ENCODE assay signal across 18 cellular contexts in genomic region chr6:124131779-124132178, GRCh38.
DNase-seq lines count a peak whose midpoint lies in the region; ATAC-seq, FAIRE-seq and TF ChIP-seq lines count a peak whose summit lies in the region.
"Had no signal": no experiment of that assay in that cellular context is flagged by ENCODE, and none has a peak within 500 bp of the region (broad histone marks: within the 10 kb centered on the region; RNA-seq: fewer than 3 reads in every experiment).

No MANE protein-coding gene starts in this region.

- H3F3A ChIP-seq in Loucy (ENCODE audit: low read depth) = no peaks in the 10 kb centered on the region

- peak overlapping the region; percentile 18 for H3K4me2 ChIP-seq in mammary epithelial cell (ENCODE audit: insufficient read depth, low read depth, low read length)
- peak overlapping the region; percentile 36 for H3K4me2 ChIP-seq in Loucy (ENCODE audit: low read depth, low read length, poor library complexity, severe bottlenecking)
- H3K4me2 ChIP-seq: KMS-11 had no signal

- intact Hi-C loops in mammary epithelial cell (cut with micrococcal nuclease) (no loop called here), breast epithelium (cut with DNase I; ENCODE audit: low total_unique reads) (no loop called here)

- peak; percentile 19 for DNase-seq in mammary epithelial cell
- no peak for DNase-seq in breast epithelium (ENCODE audit: low spot score in 2 of 2)
- no peak for DNase-seq in bronchial epithelial cell (ENCODE audit: low read depth)
- DNase-seq in osteocyte (ENCODE audit: extremely low spot score, unreplicated experiment) = no peak
- DNase-seq in activated CD4-positive, alpha-beta T cell treated with anti-CD3 and anti-CD28 coated beads for 4 hours = no peak
- no peak for DNase-seq in effector CD4-positive, alpha-beta T cell
- DNase-seq: CD4-positive, alpha-beta T cell; MG63; NCI-H1092; NCI-H524 treated with DMSO at 0.1 percent for 48 hours had no signal

- no peaks in the 10 kb centered on the region for H3K36me3 ChIP-seq in mammary epithelial cell (ENCODE audit: insufficient read depth, low read length)
- no peaks in the 10 kb centered on the region for H3K36me3 ChIP-seq in breast epithelium
- no peaks in the 10 kb centered on the region for H3K36me3 ChIP-seq in Loucy (ENCODE audit: insufficient read depth, low read length)
- H3K36me3 ChIP-seq in bronchial epithelial cell (ENCODE audit: control insufficient read depth, insufficient read depth, low read length) = no peaks in the 10 kb centered on the region
- H3K36me3 ChIP-seq: MG63 had no signal

- no peaks in the 10 kb centered on the region for H3K9me2 ChIP-seq in Loucy (replicated peaks; ENCODE audit: low read depth, low read length)

- no peak for TF ChIP-seq POLR2A in breast epithelium (IDR thresholded peaks at IDR 0.05)

- H3K36me3 Mint-ChIP-seq in osteocyte (ENCODE audit: unreplicated experiment) = peaks cover 3% of the 10 kb centered on the region

- H3K9me3 Mint-ChIP-seq in osteocyte (ENCODE audit: unreplicated experiment) = peaks cover 12% of the 10 kb centered on the region

- H3K27ac ChIP-seq in mammary epithelial cell (ENCODE audit: insufficient read depth, low read depth, low read length) (no peak overlapping the region), breast epithelium (no peak overlapping the region)
- H3K27ac ChIP-seq: 22Rv1, KMS-11 had no signal

- TF ChIP-seq CTCF in mammary epithelial cell (conservative IDR thresholded peaks at IDR 0.05 in 1 of 2, IDR thresholded peaks at IDR 0.05 in 1 of 2; ENCODE audit: extremely low read depth in 1 of 2, insufficient read depth in 1 of 2, low read depth in 1 of 2, low read length in 2 of 2) = no peak
- no peak for TF ChIP-seq CTCF in breast epithelium (IDR thresholded peaks at IDR 0.05)
- no peak for TF ChIP-seq CTCF in Loucy (conservative IDR thresholded peaks at IDR 0.05; ENCODE audit: low read length)
- no peak for TF ChIP-seq CTCF in bronchial epithelial cell (IDR thresholded peaks at IDR 0.05; ENCODE audit: insufficient read depth, low read length, severe bottlenecking)
- TF ChIP-seq CTCF in osteocyte (IDR thresholded peaks at IDR 0.05) = no peak

- H3K4me1 ChIP-seq in mammary epithelial cell (ENCODE audit: insufficient read depth, low read length) (peaks cover 19% of the 10 kb centered on the region), breast epithelium (no peaks in the 10 kb centered on the region), Loucy (ENCODE audit: insufficient read depth, low read length, poor library complexity, severe bottlenecking) (peaks cover 11% of the 10 kb centered on the region)

- in situ Hi-C loops in mammary epithelial cell (cut with MboI; ENCODE audit: low sequenced_read_pairs in 2 of 2) = no loop called here

- ATAC-seq in GM18519 (IDR thresholded peaks at IDR 0.05; ENCODE audit: low FRiP score, unreplicated experiment) = no peak

- no peaks in the 10 kb centered on the region for H4K20me1 ChIP-seq in mammary epithelial cell (ENCODE audit: insufficient read depth, low read length)
- no peaks in the 10 kb centered on the region for H4K20me1 ChIP-seq in Loucy (ENCODE audit: insufficient read depth, low read length, poor library complexity, severe bottlenecking)

- H3K4me3 Mint-ChIP-seq in osteocyte (ENCODE audit: unreplicated experiment) = no peak overlapping the region
- H3K4me3 Mint-ChIP-seq: B cell; CD4-positive, alpha-beta T cell had no signal

- peak overlapping the region; percentile 54 for H2AFZ ChIP-seq in mammary epithelial cell (ENCODE audit: low read depth, low read length)
- H2AFZ ChIP-seq in Loucy (ENCODE audit: low read length) = no peak overlapping the region

- H3K27me3 ChIP-seq in mammary epithelial cell (ENCODE audit: insufficient read depth, low read length) (peaks cover under 1% of the 10 kb centered on the region), breast epithelium (no peaks in the 10 kb centered on the region), Loucy (ENCODE audit: insufficient read depth, low read length, poor library complexity, severe bottlenecking) (no peaks in the 10 kb centered on the region), bronchial epithelial cell (ENCODE audit: control insufficient read depth, insufficient read depth, low read length) (no peaks in the 10 kb centered on the region)
- H3K27me3 ChIP-seq: MG63 had no signal

- H3K79me2 ChIP-seq in mammary epithelial cell (ENCODE audit: insufficient read depth, low read length) = no peaks in the 10 kb centered on the region
- H3K79me2 ChIP-seq in Loucy (ENCODE audit: insufficient read depth, low read length) = no peaks in the 10 kb centered on the region

- H3K9ac ChIP-seq in mammary epithelial cell (ENCODE audit: insufficient read depth, low read length) (no peak overlapping the region), Loucy (ENCODE audit: low read depth, low read length, poor library complexity, severe bottlenecking) (no peak overlapping the region)
- H3K9ac ChIP-seq: KMS-11 had no signal

- H3K4me3 ChIP-seq in mammary epithelial cell (replicated peaks in 1 of 3; ENCODE audit: insufficient read depth in 1 of 3, low read depth in 2 of 3, low read length in 3 of 3) (no peak overlapping the region), breast epithelium (no peak overlapping the region), Loucy (ENCODE audit: low read length, poor library complexity, severe bottlenecking) (no peak overlapping the region), bronchial epithelial cell (ENCODE audit: low read depth, low read length) (no peak overlapping the region)
- H3K4me3 ChIP-seq: MG63 had no signal

- no peaks in the 10 kb centered on the region for H3K27me3 Mint-ChIP-seq in osteocyte (ENCODE audit: unreplicated experiment)
- H3K27me3 Mint-ChIP-seq: B cell; CD4-positive, alpha-beta T cell had no signal

- BruUV-seq in mammary epithelial cell (replicated peaks; lab: Mats Ljungman, UMichigan) = no TSS peak

- H3K4me1 Mint-ChIP-seq in osteocyte (ENCODE audit: unreplicated experiment) = peaks cover 27% of the 10 kb centered on the region
- H3K4me1 Mint-ChIP-seq: B cell had no signal

- dilution Hi-C loops in mammary epithelial cell (cut with HindIII; ENCODE audit: low sequenced_read_pairs) = no loop called here

- H3K27ac Mint-ChIP-seq in osteocyte (ENCODE audit: unreplicated experiment) = peak overlapping the region; percentile 83
- H3K27ac Mint-ChIP-seq: B cell; CD4-positive, alpha-beta T cell had no signal

- peak; percentile 75 for FAIRE-seq in bronchial epithelial cell (lab: Jason Lieb, UNC)
- FAIRE-seq: GM12892, GM18507, H54 had no signal

- CTCF ChIA-PET in mammary epithelial cell (lab: Charles Lee; ENCODE audit: low non-redundant PET) = no interaction called here

- no peaks in the 10 kb centered on the region for H3K9me3 ChIP-seq in mammary epithelial cell (replicated peaks; ENCODE audit: insufficient read depth, low read length)
- peaks cover 0 to 16% of the 10 kb centered on the region in 2 donors for H3K9me3 ChIP-seq in breast epithelium
- H3K9me3 ChIP-seq in Loucy (ENCODE audit: insufficient read depth, low read depth, low read length) = peaks cover 4% of the 10 kb centered on the region; the same call in 1 of the 2 replicates
- H3K9me3 ChIP-seq: MG63 had no signal
